In genomic region chr2:234715671-234716250, GRCh38 we compare ENCODE assay signal across 26 cellular contexts.
"Had no signal": no experiment of that assay in that cellular context is flagged by ENCODE, and none has a peak within 500 bp of the region (broad histone marks: within the 10 kb centered on the region; RNA-seq: fewer than 3 reads in every experiment).

No MANE protein-coding gene starts in this region.

- H3K4me1 ChIP-seq: left lung, lower lobe of right lung, parathyroid adenoma, right atrium auricular region, stomach, thyroid gland, transverse colon, upper lobe of left lung had no signal

- H3K9me3 Mint-ChIP-seq: immature natural killer cell; naive thymus-derived CD8-positive, alpha-beta T cell; nephron progenitor cell; stimulated activated memory B cell treated with anti-CD40 and anti-IgM and Interleukin-4, amounts not matched to agents 10 μg/mL and 1 μg/mL and 100 μg/mL, for 72 hours had no signal

- H3K4me2 ChIP-seq: smooth muscle cell had no signal

- H3K27ac Mint-ChIP-seq: immature natural killer cell; nephron progenitor cell; stimulated activated memory B cell treated with anti-CD40 and anti-IgM and Interleukin-4, amounts not matched to agents 10 μg/mL and 1 μg/mL and 100 μg/mL, for 72 hours had no signal

- H3K4me3 Mint-ChIP-seq: immature natural killer cell; naive thymus-derived CD8-positive, alpha-beta T cell; nephron progenitor cell; stimulated activated memory B cell treated with anti-CD40 and anti-IgM and Interleukin-4, amounts not matched to agents 10 μg/mL and 1 μg/mL and 100 μg/mL, for 72 hours had no signal

- H3K27ac ChIP-seq: left lung, lower lobe of right lung, parathyroid adenoma, right atrium auricular region, right lobe of liver, stomach, testis, thyroid gland, transverse colon, upper lobe of left lung had no signal

- DNase-seq: hypothalamus; immature natural killer cell; kidney; left colon; left lung; lower lobe of right lung; mammary epithelial cell; mesenchymal stem cell; naive thymus-derived CD8-positive, alpha-beta T cell; nephron progenitor cell; nucleus accumbens; right lobe of liver; stimulated activated CD4-positive, alpha-beta T cell treated with anti-CD3 and anti-CD28 coated beads, Interleukin-1b, Interleukin-23, amount 100 ng/mL, for 48 hours; stimulated activated CD4-positive, alpha-beta T cell treated with anti-CD3 and anti-CD28 coated beads, Interleukin-2, amount 100 ng/mL, for 48 hours; stimulated activated CD4-positive, alpha-beta T cell treated with anti-CD3 and anti-CD28 coated beads, Interleukin-4, amount 100 ng/mL, for 4 hours; stimulated activated CD8-positive, alpha-beta memory T cell treated with anti-CD3 and anti-CD28 coated beads, Interleukin-4, amount 100 ng/mL, for 48 hours; stimulated activated naive CD8-positive, alpha-beta T cell treated with anti-CD3 and anti-CD28 coated beads, Interleukin-15, Interleukin-2, amounts not matched to agents 100 U/mL and 50 U/mL, for 24 hours; stomach; testis; thyroid gland; transverse colon had no signal

- H3K27me3 ChIP-seq: left lung, right atrium auricular region, right lobe of liver, stomach, testis, thyroid gland, transverse colon, upper lobe of left lung had no signal

- H3K4me3 ChIP-seq: left lung, lower lobe of right lung, right atrium auricular region, right lobe of liver, smooth muscle cell, stomach, testis, thyroid gland, transverse colon, upper lobe of left lung had no signal

- H3K9ac ChIP-seq: parathyroid adenoma had no signal

- H3K9me3 ChIP-seq: left lung, lower lobe of right lung, right atrium auricular region, right lobe of liver, stomach, testis, thyroid gland, transverse colon, upper lobe of left lung had no signal

- H3K36me3 ChIP-seq: left lung, lower lobe of right lung, right atrium auricular region, right lobe of liver, stomach, thyroid gland, transverse colon, upper lobe of left lung had no signal

- ATAC-seq: left colon; left lung; lower lobe of right lung; naive thymus-derived CD8-positive, alpha-beta T cell; stimulated activated memory B cell treated with anti-CD40 and anti-IgM and Interleukin-4, amounts not matched to agents 10 μg/mL and 1 μg/mL and 100 μg/mL, for 72 hours; stimulated activated naive CD8-positive, alpha-beta T cell treated with anti-CD3 and anti-CD28 coated beads, Interleukin-15, Interleukin-2, amounts not matched to agents 100 U/mL and 50 U/mL, for 24 hours had no signal

- H2AFZ ChIP-seq: parathyroid adenoma had no signal

- H3K36me3 Mint-ChIP-seq: immature natural killer cell; naive thymus-derived CD8-positive, alpha-beta T cell; stimulated activated memory B cell treated with anti-CD40 and anti-IgM and Interleukin-4, amounts not matched to agents 10 μg/mL and 1 μg/mL and 100 μg/mL, for 72 hours had no signal

- H3K4me1 Mint-ChIP-seq: immature natural killer cell; naive thymus-derived CD8-positive, alpha-beta T cell; stimulated activated memory B cell treated with anti-CD40 and anti-IgM and Interleukin-4, amounts not matched to agents 10 μg/mL and 1 μg/mL and 100 μg/mL, for 72 hours had no signal
